Comparison of ENCODE assay signal across 1 cellular context in the genomic region with DNA sequence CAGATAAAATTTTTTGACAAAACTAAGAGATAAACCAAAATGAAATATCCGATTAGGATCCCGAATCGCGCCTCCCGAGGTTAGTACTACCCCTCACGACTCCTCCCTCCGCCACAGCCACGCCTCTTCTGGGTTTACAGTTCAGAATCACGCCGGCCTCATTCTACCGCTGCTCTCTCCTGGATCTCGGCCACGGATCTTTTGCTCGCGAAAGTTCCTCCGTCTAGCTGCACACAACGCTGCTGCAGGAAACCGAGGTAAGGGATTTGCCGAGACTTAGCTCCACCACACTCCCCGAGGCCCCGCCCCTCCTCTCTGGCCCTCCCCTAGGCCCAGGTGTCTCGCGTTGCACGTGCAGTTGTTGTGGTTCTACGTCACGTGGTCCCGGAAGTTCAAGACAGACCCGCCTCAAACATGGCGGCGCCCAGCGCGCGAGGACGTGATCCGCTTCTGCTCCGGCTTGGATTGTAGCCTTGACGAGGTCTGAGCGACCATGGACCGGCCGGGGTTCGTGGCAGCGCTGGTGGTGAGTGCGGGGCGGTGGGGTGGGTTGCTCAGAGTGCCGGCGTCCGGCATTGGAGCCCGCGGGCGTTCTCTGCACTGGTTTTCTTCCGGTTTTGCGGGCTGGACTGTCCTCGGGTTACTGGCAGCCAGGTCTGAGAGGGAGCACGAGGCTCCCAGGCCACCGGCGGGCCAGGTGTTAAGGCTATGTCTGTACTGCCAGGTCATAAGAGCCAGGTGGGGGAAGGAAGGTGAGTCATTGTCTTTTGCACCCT.
TF ChIP-seq lines count a peak whose summit lies in the region.

SLC25A26 (plus strand) TSS at position 400 of the 776 bp plus-strand sequence; CDS start at position 494, 94 bp downstream.

TF ChIP-seq in H1, 55 proteins besides CTCF, POLR2A, EP300 and RAD21:
- TF ChIP-seq ATF3 (IDR thresholded peaks at IDR 0.05; ENCODE audit: insufficient read depth, low read depth, low read length) (peak; percentile 59; the same call in 1 of the 2 replicates), GABPA (IDR thresholded peaks at IDR 0.05; ENCODE audit: borderline replicate concordance, insufficient read depth, low read length) (peak; percentile 65; the same call in 1 of the 2 replicates), EZH2 (IDR thresholded peaks at IDR 0.05; ENCODE audit: low read depth, low read length, severe bottlenecking) (no peak), CHD2 (IDR thresholded peaks at IDR 0.05; ENCODE audit: low read length) (peak; percentile 96), ZNF274 (IDR thresholded peaks at IDR 0.05; ENCODE audit: borderline replicate concordance, extremely low read depth, low read length) (no peak), BRCA1 (IDR thresholded peaks at IDR 0.05; ENCODE audit: low read depth, low read length) (peak; percentile 77), ATF2 (IDR thresholded peaks at IDR 0.05; ENCODE audit: low read length) (no peak), HDAC2 (IDR thresholded peaks at IDR 0.05; ENCODE audit: borderline replicate concordance in 1 of 2, low read depth in 2 of 2, low read length in 2 of 2) (peak in 1 of 2 experiments; percentile 94; a peak in 2 of 4 replicates), PHF8 (conservative IDR thresholded peaks at IDR 0.05; ENCODE audit: low read depth, low read length) (peak; percentile 93), SUZ12 (IDR thresholded peaks at IDR 0.05; ENCODE audit: low read length) (no peak), RBBP5 (IDR thresholded peaks at IDR 0.05; ENCODE audit: borderline replicate concordance, low read depth, low read length) (peak; percentile 85), POLR2AphosphoS5 (IDR thresholded peaks at IDR 0.05; ENCODE audit: low read depth, low read length) (peak; percentile 95), FOSL1 (IDR thresholded peaks at IDR 0.05; ENCODE audit: insufficient read depth, low read depth, low read length) (no peak), BCL11A (IDR thresholded peaks at IDR 0.05; ENCODE audit: low read depth in 2 of 2, low read length in 2 of 2) (no peak), BACH1 (IDR thresholded peaks at IDR 0.05; ENCODE audit: low read length) (no peak), JUN (IDR thresholded peaks at IDR 0.05; ENCODE audit: low read depth, low read length) (no peak), TAF1 (IDR thresholded peaks at IDR 0.05; ENCODE audit: low read depth, low read length) (peak; percentile 94), JUND (IDR thresholded peaks at IDR 0.05; ENCODE audit: low read length) (0 out of 2 replicates have a peak, but pooled peaks have one; percentile 30), SIRT6 (IDR thresholded peaks at IDR 0.05; ENCODE audit: low read length) (no peak), CREB1 (IDR thresholded peaks at IDR 0.05) (peak; percentile 91), TAF7 (optimal IDR thresholded peaks at IDR 0.05; ENCODE audit: borderline replicate concordance, low read depth, low read length) (peak; percentile 86), TCF12 (IDR thresholded peaks at IDR 0.05; ENCODE audit: low read depth, low read length) (0 out of 2 replicates have a peak, but pooled peaks have one; percentile 19), SRF (IDR thresholded peaks at IDR 0.05; ENCODE audit: low read depth, low read length) (no peak), KDM5A (IDR thresholded peaks at IDR 0.05; ENCODE audit: low read length) (peak; percentile 95), SIN3A (conservative IDR thresholded peaks at IDR 0.05 in 1 of 2, IDR thresholded peaks at IDR 0.05 in 1 of 2; ENCODE audit: low read depth in 1 of 2, low read length in 2 of 2) (peak; percentile 90 to 97; a peak in 3 of 4 replicates), SP4 (IDR thresholded peaks at IDR 0.05; ENCODE audit: low read length) (0 out of 2 replicates have a peak, but pooled peaks have one; percentile 45), ASH2L (IDR thresholded peaks at IDR 0.05; ENCODE audit: low read length) (peak; percentile 83), NRF1 (IDR thresholded peaks at IDR 0.05; ENCODE audit: low read depth, low read length) (no peak), KDM4A (IDR thresholded peaks at IDR 0.05; ENCODE audit: low read depth, low read length, severe bottlenecking) (peak; percentile 86), TBP (IDR thresholded peaks at IDR 0.05; ENCODE audit: low read depth, low read length) (peak; percentile 89; the same call in 1 of the 2 replicates), SAP30 (IDR thresholded peaks at IDR 0.05; ENCODE audit: insufficient read depth, insufficient replicate concordance, low read length) (peak; percentile 78), YY1 (IDR thresholded peaks at IDR 0.05; ENCODE audit: low read depth, low read length) (peak; percentile 99)
- TF ChIP-seq, protein P1, sequence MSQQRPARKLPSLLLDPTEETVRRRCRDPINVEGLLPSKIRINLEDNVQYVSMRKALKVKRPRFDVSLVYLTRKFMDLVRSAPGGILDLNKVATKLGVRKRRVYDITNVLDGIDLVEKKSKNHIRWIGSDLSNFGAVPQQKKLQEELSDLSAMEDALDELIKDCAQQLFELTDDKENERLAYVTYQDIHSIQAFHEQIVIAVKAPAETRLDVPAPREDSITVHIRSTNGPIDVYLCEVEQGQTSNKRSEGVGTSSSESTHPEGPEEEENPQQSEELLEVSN (IDR thresholded peaks at IDR 0.05), result peak; percentile 78
- TF ChIP-seq, protein P2, sequence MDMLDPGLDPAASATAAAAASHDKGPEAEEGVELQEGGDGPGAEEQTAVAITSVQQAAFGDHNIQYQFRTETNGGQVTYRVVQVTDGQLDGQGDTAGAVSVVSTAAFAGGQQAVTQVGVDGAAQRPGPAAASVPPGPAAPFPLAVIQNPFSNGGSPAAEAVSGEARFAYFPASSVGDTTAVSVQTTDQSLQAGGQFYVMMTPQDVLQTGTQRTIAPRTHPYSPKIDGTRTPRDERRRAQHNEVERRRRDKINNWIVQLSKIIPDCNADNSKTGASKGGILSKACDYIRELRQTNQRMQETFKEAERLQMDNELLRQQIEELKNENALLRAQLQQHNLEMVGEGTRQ (IDR thresholded peaks at IDR 0.05; ENCODE audit: low read length), result peak; percentile 94
- TF ChIP-seq, protein P3, sequence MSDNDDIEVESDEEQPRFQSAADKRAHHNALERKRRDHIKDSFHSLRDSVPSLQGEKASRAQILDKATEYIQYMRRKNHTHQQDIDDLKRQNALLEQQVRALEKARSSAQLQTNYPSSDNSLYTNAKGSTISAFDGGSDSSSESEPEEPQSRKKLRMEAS (IDR thresholded peaks at IDR 0.05), result peak; percentile 98
